ENCODE assay signal across 9 cellular contexts in the genomic region with DNA sequence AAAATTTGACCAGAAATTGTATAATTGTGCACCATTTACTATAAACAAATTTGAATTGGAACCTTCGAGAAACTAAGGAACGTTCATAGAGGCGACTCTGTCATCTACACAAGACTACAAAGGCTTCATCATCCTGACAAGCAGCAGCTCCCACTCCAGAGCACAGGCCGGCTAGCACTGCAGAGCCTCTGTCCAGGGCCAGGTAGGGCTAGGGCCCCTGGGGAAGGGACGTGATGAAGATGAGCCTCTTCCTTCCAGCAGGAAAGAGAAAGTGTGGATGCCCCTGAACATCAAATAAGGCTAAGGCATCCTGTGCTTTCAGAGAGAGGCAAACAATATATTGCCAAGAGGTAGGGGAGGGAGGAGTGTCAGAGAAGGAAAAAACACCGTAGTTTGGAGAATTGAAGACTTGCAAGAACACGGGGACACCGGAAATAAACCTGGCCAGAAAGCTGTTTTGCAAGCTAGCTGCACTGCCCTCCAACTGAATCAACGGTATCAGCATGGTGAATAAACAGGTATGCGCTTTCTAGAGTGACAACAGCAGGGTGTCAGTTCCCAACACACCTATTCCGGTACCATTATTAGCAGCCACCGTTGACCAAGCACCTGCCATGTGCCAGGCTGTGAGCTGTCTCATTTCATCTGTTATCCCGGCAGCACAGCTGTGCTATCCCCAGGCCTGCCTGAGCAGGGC. TPM values are rescaled to one million over a fixed set of nuclear protein-coding genes. Genes with fewer than 3 reads are reported as not detected.
A peak's percentile ranks its signal among the peaks of the same experiment; 100 is the strongest.
DNase-seq lines count a peak whose midpoint lies in the region; TF ChIP-seq lines count a peak whose summit lies in the region.
"Had no signal": no experiment of that assay in that cellular context is flagged by ENCODE, and none has a peak within 500 bp of the region (broad histone marks: within the 10 kb centered on the region; RNA-seq: fewer than 3 reads in every experiment).

No MANE protein-coding gene starts in this region.

- no peak for TF ChIP-seq CTCF in type B pancreatic cell (conservative IDR thresholded peaks at IDR 0.05)

- H3K4me3 Mint-ChIP-seq in activated CD4-positive, alpha-beta T cell treated with anti-CD3 and anti-CD28 coated beads, Interleukin-2, amount 10 ng/mL, durations not matched to agents 24 days and 14 days, result peak overlapping the region; percentile 55
- peak overlapping the region; percentile 52 for H3K4me3 Mint-ChIP-seq in activated T-cell treated with anti-CD3 and anti-CD28 coated beads, Interleukin-2, amount 50 U/mL, for 24 hours
- H3K4me3 Mint-ChIP-seq in type B pancreatic cell, result peak overlapping the region; percentile 68

- H3K27ac Mint-ChIP-seq in activated CD4-positive, alpha-beta T cell treated with anti-CD3 and anti-CD28 coated beads, Interleukin-2, amount 10 ng/mL, durations not matched to agents 24 days and 14 days, result peak overlapping the region; percentile 60
- peak overlapping the region; percentile 72 for H3K27ac Mint-ChIP-seq in activated T-cell treated with anti-CD3 and anti-CD28 coated beads, Interleukin-2, amount 50 U/mL, for 24 hours
- H3K27ac Mint-ChIP-seq in type B pancreatic cell, result peak overlapping the region; percentile 53

- H3K27me3 Mint-ChIP-seq in activated CD4-positive, alpha-beta T cell treated with anti-CD3 and anti-CD28 coated beads, Interleukin-2, amount 10 ng/mL, durations not matched to agents 24 days and 14 days, result no peaks in the 10 kb centered on the region
- H3K27me3 Mint-ChIP-seq in activated T-cell treated with anti-CD3 and anti-CD28 coated beads, Interleukin-2, amount 50 U/mL, for 24 hours, result no peaks in the 10 kb centered on the region
- no peaks in the 10 kb centered on the region for H3K27me3 Mint-ChIP-seq in type B pancreatic cell

- peaks cover 15% of the 10 kb centered on the region for H3K4me1 Mint-ChIP-seq in activated CD4-positive, alpha-beta T cell treated with anti-CD3 and anti-CD28 coated beads, Interleukin-2, amount 10 ng/mL, durations not matched to agents 24 days and 14 days
- peaks cover 26% of the 10 kb centered on the region for H3K4me1 Mint-ChIP-seq in activated T-cell treated with anti-CD3 and anti-CD28 coated beads, Interleukin-2, amount 50 U/mL, for 24 hours (ENCODE audit: low read depth)
- peaks cover 29% of the 10 kb centered on the region for H3K4me1 Mint-ChIP-seq in type B pancreatic cell (ENCODE audit: unreplicated experiment)

- intact Hi-C loops in activated CD4-positive, alpha-beta T cell treated with anti-CD3 and anti-CD28 coated beads, Interleukin-2, amount 10 ng/mL, durations not matched to agents 24 days and 14 days (cut with micrococcal nuclease), result loop anchor here (1.0 to 10.0 kb wide), 2 partner anchors 74 to 573 kb away; partner anchors contain the start of gene FAM43A

- peak; percentile 61 for DNase-seq in activated CD4-positive, alpha-beta T cell treated with anti-CD3 and anti-CD28 coated beads, Interleukin-2, amount 10 ng/mL, durations not matched to agents 24 days and 14 days
- DNase-seq in activated CD4-positive, alpha-beta T cell treated with anti-CD3 and anti-CD28 coated beads for 48 hours, result no peak
- DNase-seq in activated T-cell treated with anti-CD3 and anti-CD28 coated beads, Interleukin-2, amount 50 U/mL, for 24 hours, result peak; percentile 55
- DNase-seq in type B pancreatic cell (ENCODE audit: extremely low spot score, unreplicated experiment), result no peak
- no peak for DNase-seq in effector CD4-positive, alpha-beta T cell
- DNase-seq in activated naive CD4-positive, alpha-beta T cell treated with Interleukin-2 at 50 U/mL for 16 hours, result no peak
- DNase-seq in stimulated activated CD4-positive, alpha-beta T cell treated with anti-CD3 and anti-CD28 coated beads, Interleukin-15, amount 100 ng/mL, for 24 hours, result no peak
- DNase-seq: DND-41 had no signal

- no peaks in the 10 kb centered on the region for H3K9me3 Mint-ChIP-seq in activated CD4-positive, alpha-beta T cell treated with anti-CD3 and anti-CD28 coated beads, Interleukin-2, amount 10 ng/mL, durations not matched to agents 24 days and 14 days
- H3K9me3 Mint-ChIP-seq in activated T-cell treated with anti-CD3 and anti-CD28 coated beads, Interleukin-2, amount 50 U/mL, for 24 hours, result no peaks in the 10 kb centered on the region
- no peaks in the 10 kb centered on the region for H3K9me3 Mint-ChIP-seq in type B pancreatic cell

- no peaks in the 10 kb centered on the region for H3K27me3 ChIP-seq in layer of hippocampus (ENCODE audit: control insufficient read depth, insufficient read depth, low read length)

- H3K27ac ChIP-seq in layer of hippocampus (ENCODE audit: low read depth, low read length), result peak overlapping the region; percentile 72

- H3K36me3 Mint-ChIP-seq in activated CD4-positive, alpha-beta T cell treated with anti-CD3 and anti-CD28 coated beads, Interleukin-2, amount 10 ng/mL, durations not matched to agents 24 days and 14 days (ENCODE audit: low read depth), result peaks cover 2% of the 10 kb centered on the region
- H3K36me3 Mint-ChIP-seq in activated T-cell treated with anti-CD3 and anti-CD28 coated beads, Interleukin-2, amount 50 U/mL, for 24 hours (ENCODE audit: low read depth), result peaks cover 7% of the 10 kb centered on the region
- no peaks in the 10 kb centered on the region for H3K36me3 Mint-ChIP-seq in type B pancreatic cell

RNA-seq across cellular contexts. Expression of gene XXYLT1, which starts 12.4 kb away (rescaled TPM):
- 14.5 and 17.4 TPM in 2 replicates for total RNA-seq in activated CD4-positive, alpha-beta T cell treated with anti-CD3 and anti-CD28 coated beads, Interleukin-2, amount 10 ng/mL, durations not matched to agents 24 days and 14 days
- total RNA-seq in type B pancreatic cell (ENCODE audit: low replicate concordance), result 10.4 and 27.0 TPM in 2 replicates

Comparison
In these comparisons a context has a peak if more than half of its experiments do, and no peak if none do; other contexts are left out.
1. DNase-seq: peak in activated CD4-positive, alpha-beta T cell treated with anti-CD3 and anti-CD28 coated beads, Interleukin-2, amount 10 ng/mL, durations not matched to agents 24 days and 14 days (single experiment) and activated T-cell treated with anti-CD3 and anti-CD28 coated beads, Interleukin-2, amount 50 U/mL, for 24 hours (single experiment); none in activated CD4-positive, alpha-beta T cell treated with anti-CD3 and anti-CD28 coated beads for 48 hours (single experiment), type B pancreatic cell (single experiment), effector CD4-positive, alpha-beta T cell (single experiment), activated naive CD4-positive, alpha-beta T cell treated with Interleukin-2 at 50 U/mL for 16 hours (single experiment) and stimulated activated CD4-positive, alpha-beta T cell treated with anti-CD3 and anti-CD28 coated beads, Interleukin-15, amount 100 ng/mL, for 24 hours (single experiment).
2. Peak in every context shown above with its lines, with median percentiles within 50 percentile points of each other: H3K27ac Mint-ChIP-seq and H3K4me3 Mint-ChIP-seq.